In genomic region chrY:15905557-15905956, GRCh38 we compare ENCODE assay signal across 28 cellular contexts.
"Had no signal": no experiment of that assay in that cellular context is flagged by ENCODE, and none has a peak within 500 bp of the region (broad histone marks: within the 10 kb centered on the region; RNA-seq: fewer than 3 reads in every experiment).

No MANE protein-coding gene starts in this region.

- H3K27me3 ChIP-seq: colonic mucosa, dorsolateral prefrontal cortex, esophagus muscularis mucosa, esophagus squamous epithelium, foreskin keratinocyte, gastrocnemius medialis, gastroesophageal sphincter, heart left ventricle, heart right ventricle had no signal

- H3K4me3 ChIP-seq: colonic mucosa, coronary artery, dorsolateral prefrontal cortex, esophagus muscularis mucosa, esophagus squamous epithelium, gastrocnemius medialis, gastroesophageal sphincter, heart left ventricle, heart right ventricle had no signal

- H3K4me1 ChIP-seq: colonic mucosa, esophagus muscularis mucosa, esophagus squamous epithelium, foreskin keratinocyte, gastrocnemius medialis, gastroesophageal sphincter, heart left ventricle, heart right ventricle had no signal

- ATAC-seq: effector memory CD8-positive, alpha-beta T cell; esophagus mucosa; foreskin keratinocyte; gastrocnemius medialis; gastroesophageal sphincter; heart left ventricle; heart right ventricle had no signal

- H3K36me3 ChIP-seq: colonic mucosa, esophagus muscularis mucosa, esophagus squamous epithelium, gastrocnemius medialis, gastroesophageal sphincter, heart left ventricle, heart right ventricle had no signal

- H3K9me3 ChIP-seq: colonic mucosa, esophagus muscularis mucosa, esophagus squamous epithelium, gastrocnemius medialis, gastroesophageal sphincter, heart left ventricle had no signal

- FAIRE-seq: colon, endometrium, endothelial cell of umbilical vein, frontal cortex had no signal

- DNase-seq: colonic mucosa; cortex of kidney; dermis blood vessel endothelial cell; dorsolateral prefrontal cortex; effector CD4-positive, alpha-beta T cell; effector CD8-positive, alpha-beta T cell; effector memory CD4-positive, alpha-beta T cell; effector memory CD8-positive, alpha-beta T cell; endodermal cell; erythroblast; esophagus squamous epithelium; foreskin fibroblast; foreskin keratinocyte; foreskin melanocyte; gastrocnemius medialis; glutamatergic neuron; head of caudate nucleus; heart left ventricle; heart right ventricle had no signal

- H3K27ac ChIP-seq: colonic mucosa, coronary artery, dorsolateral prefrontal cortex, epithelial cell of prostate, esophagus muscularis mucosa, foreskin keratinocyte, gastrocnemius medialis, gastroesophageal sphincter, heart left ventricle, heart right ventricle had no signal
